Comparison of ENCODE assay signal across 37 cellular contexts in genomic region chr20:4672948-4673347, GRCh38. TPM values are rescaled to one million over a fixed set of nuclear protein-coding genes. Genes with fewer than 3 reads are reported as not detected.
"Had no signal": no experiment of that assay in that cellular context is flagged by ENCODE, and none has a peak within 500 bp of the region (broad histone marks: within the 10 kb centered on the region; RNA-seq: fewer than 3 reads in every experiment).

No MANE protein-coding gene starts in this region.

- H3K27ac Mint-ChIP-seq: activated B cell treated with CpG ODN at 0.5 μM for 24 hours; activated CD4-positive, alpha-beta memory T cell treated with anti-CD3 and anti-CD28 coated beads for 36 hours; activated CD8-positive, alpha-beta T cell treated with anti-CD3 and anti-CD28 coated beads for 36 hours; activated naive CD4-positive, alpha-beta T cell treated with anti-CD3 and anti-CD28 coated beads for 36 hours; activated naive CD8-positive, alpha-beta T cell treated with anti-CD3 and anti-CD28 coated beads for 36 hours; activated T-cell treated with anti-CD3 and anti-CD28 coated beads, Interleukin-2, amount 50 U/mL, for 72 hours; activated T-helper 1 cell treated with anti-CD3 and anti-CD28 coated beads, Interleukin-12 subunit alpha, Interleukin-12 subunit beta, Interleukin-2, Interleukin-4 antibody, amounts not matched to agents 30 ng/mL and 10 ng/mL and 1 ng/mL, durations not matched to agents 14 hours and 24 hours and 36 hours; activated T-helper 17 cell treated with anti-CD3 and anti-CD28 coated beads, Interleukin-2, amount 50 U/mL, for 72 hours; T-helper 1 cell treated with Interleukin-12 subunit alpha and Interleukin-12 subunit beta and Interleukin-4 antibody, amounts not matched to agents 30 μg/mL and 1 μg/mL, for 36 hours; T-helper 2 cell treated with Interferon-gamma antibody and Interleukin-4, amounts not matched to agents 5 μg/mL and 100 μg/mL, for 36 hours had no signal

- H3K4me3 ChIP-seq: adrenal gland, body of pancreas, breast epithelium had no signal

- H3K27me3 ChIP-seq: adrenal gland, body of pancreas, breast epithelium had no signal

- H3K27ac ChIP-seq: adrenal gland, body of pancreas, brain microvascular endothelial cell, breast epithelium, VCaP had no signal

- DNase-seq: activated B cell treated with CpG ODN at 0.5 μM for 24 hours; activated CD4-positive, alpha-beta memory T cell treated with anti-CD3 and anti-CD28 coated beads for 36 hours; activated CD4-positive, alpha-beta T cell treated with anti-CD3 and anti-CD28 coated beads, Interleukin-2, amount 50 U/mL, for 1 hour; activated CD4-positive, alpha-beta T cell treated with anti-CD3 and anti-CD28 coated beads, Interleukin-2, amount 50 U/mL, for 4 hours; activated CD4-positive, CD25-positive, alpha-beta regulatory T cell treated with anti-CD3 and anti-CD28 coated beads, Interleukin-2, amount 50 U/mL, for 72 hours; activated CD8-positive, alpha-beta memory T cell treated with anti-CD3 and anti-CD28 coated beads, Interleukin-2, amount 50 U/mL, for 4 hours; activated CD8-positive, alpha-beta T cell treated with anti-CD3 and anti-CD28 coated beads for 36 hours; activated effector memory CD4-positive, alpha-beta T cell treated with anti-CD3 and anti-CD28 coated beads, Interleukin-2, amount 50 U/mL, for 16 hours; activated gamma-delta T cell treated with Interleukin-2 at 50 U/mL for 16 hours; activated naive CD4-positive, alpha-beta T cell; activated naive CD4-positive, alpha-beta T cell treated with anti-CD3 and anti-CD28 coated beads for 36 hours; activated naive CD4-positive, alpha-beta T cell treated with anti-CD3 and anti-CD28 coated beads, Interleukin-2, amount 50 U/mL, for 16 hours; activated naive CD8-positive, alpha-beta T cell treated with anti-CD3 and anti-CD28 coated beads for 36 hours; activated T-cell treated with anti-CD3 and anti-CD28 coated beads for 4 hours; activated T-cell treated with anti-CD3 and anti-CD28 coated beads, Interleukin-2, amount 50 U/mL, for 1 hour; activated T-cell treated with anti-CD3 and anti-CD28 coated beads, Interleukin-2, amount 50 U/mL, for 4 hours; activated T-cell treated with anti-CD3 and anti-CD28 coated beads, Interleukin-2, amount 50 U/mL, for 72 hours; adrenal gland; amniotic stem cell; aorta; body of pancreas; brain microvascular endothelial cell; cerebellar nuclear complex; T-helper 1 cell; T-helper 2 cell; T-helper 9 cell had no signal

- H3K9me3 Mint-ChIP-seq: activated CD4-positive, alpha-beta memory T cell treated with anti-CD3 and anti-CD28 coated beads for 36 hours; activated CD8-positive, alpha-beta T cell treated with anti-CD3 and anti-CD28 coated beads for 36 hours; activated naive CD4-positive, alpha-beta T cell treated with anti-CD3 and anti-CD28 coated beads for 36 hours; activated naive CD4-positive, alpha-beta T cell treated with anti-CD3 and anti-CD28 coated beads, Interleukin-2, amount 50 U/mL, for 72 hours; activated T-cell treated with anti-CD3 and anti-CD28 coated beads, Interleukin-2, amount 50 U/mL, for 4 hours; activated T-helper 1 cell treated with anti-CD3 and anti-CD28 coated beads, Interleukin-12 subunit alpha, Interleukin-12 subunit beta, Interleukin-2, Interleukin-4 antibody, amounts not matched to agents 30 ng/mL and 10 ng/mL and 1 ng/mL, durations not matched to agents 14 hours and 24 hours and 36 hours; central memory CD8-positive, alpha-beta T cell; T-helper 1 cell treated with Interleukin-12 subunit alpha and Interleukin-12 subunit beta and Interleukin-4 antibody, amounts not matched to agents 30 μg/mL and 1 μg/mL, for 36 hours; T-helper 2 cell treated with Interferon-gamma antibody and Interleukin-4, amounts not matched to agents 5 μg/mL and 100 μg/mL, for 36 hours had no signal

- H3K9me3 ChIP-seq: adrenal gland, body of pancreas, breast epithelium had no signal

- H3K36me3 Mint-ChIP-seq: activated CD4-positive, alpha-beta memory T cell treated with anti-CD3 and anti-CD28 coated beads for 36 hours; activated naive CD4-positive, alpha-beta T cell treated with anti-CD3 and anti-CD28 coated beads, Interleukin-2, amount 50 U/mL, for 72 hours; activated naive CD8-positive, alpha-beta T cell treated with anti-CD3 and anti-CD28 coated beads for 36 hours had no signal

- H3K4me3 Mint-ChIP-seq: activated B cell treated with CpG ODN at 0.5 μM for 24 hours; activated CD4-positive, alpha-beta memory T cell treated with anti-CD3 and anti-CD28 coated beads for 36 hours; activated CD8-positive, alpha-beta T cell treated with anti-CD3 and anti-CD28 coated beads for 36 hours; activated naive CD4-positive, alpha-beta T cell treated with anti-CD3 and anti-CD28 coated beads for 36 hours; activated naive CD8-positive, alpha-beta T cell treated with anti-CD3 and anti-CD28 coated beads for 36 hours; activated T-cell treated with anti-CD3 and anti-CD28 coated beads, Interleukin-2, amount 50 U/mL, for 4 hours; activated T-cell treated with anti-CD3 and anti-CD28 coated beads, Interleukin-2, amount 50 U/mL, for 72 hours; activated T-helper 1 cell treated with anti-CD3 and anti-CD28 coated beads, Interleukin-12 subunit alpha, Interleukin-12 subunit beta, Interleukin-2, Interleukin-4 antibody, amounts not matched to agents 30 ng/mL and 10 ng/mL and 1 ng/mL, durations not matched to agents 14 hours and 24 hours and 36 hours; activated T-helper 17 cell treated with anti-CD3 and anti-CD28 coated beads, Interleukin-2, amount 50 U/mL, for 72 hours; central memory CD8-positive, alpha-beta T cell; T-helper 1 cell treated with Interleukin-12 subunit alpha and Interleukin-12 subunit beta and Interleukin-4 antibody, amounts not matched to agents 30 μg/mL and 1 μg/mL, for 36 hours; T-helper 2 cell treated with Interferon-gamma antibody and Interleukin-4, amounts not matched to agents 5 μg/mL and 100 μg/mL, for 36 hours had no signal

- ATAC-seq: activated CD8-positive, alpha-beta T cell treated with anti-CD3 and anti-CD28 coated beads for 36 hours; activated naive CD4-positive, alpha-beta T cell treated with anti-CD3 and anti-CD28 coated beads, Interleukin-2, amount 50 U/mL, for 72 hours; activated T-cell treated with anti-CD3 and anti-CD28 coated beads, Interleukin-2, amount 50 U/mL, for 4 hours; activated T-cell treated with anti-CD3 and anti-CD28 coated beads, Interleukin-2, amount 50 U/mL, for 72 hours; activated T-helper 17 cell treated with anti-CD3 and anti-CD28 coated beads, Interleukin-2, amount 50 U/mL, for 72 hours; body of pancreas had no signal

- H3K36me3 ChIP-seq: adrenal gland, brain microvascular endothelial cell, breast epithelium had no signal

- H3K4me1 Mint-ChIP-seq: activated B cell treated with CpG ODN at 0.5 μM for 24 hours; activated naive CD8-positive, alpha-beta T cell treated with anti-CD3 and anti-CD28 coated beads for 36 hours; central memory CD8-positive, alpha-beta T cell had no signal

- H3K27me3 Mint-ChIP-seq: activated CD4-positive, alpha-beta memory T cell treated with anti-CD3 and anti-CD28 coated beads for 36 hours; activated naive CD8-positive, alpha-beta T cell treated with anti-CD3 and anti-CD28 coated beads for 36 hours; activated T-helper 17 cell treated with anti-CD3 and anti-CD28 coated beads, Interleukin-2, amount 50 U/mL, for 72 hours had no signal

- H3K4me1 ChIP-seq: adrenal gland, body of pancreas, breast epithelium had no signal

RNA-seq across cellular contexts. Expression of gene PRND, which starts 48.8 kb away (rescaled TPM):
- total RNA-seq: activated B cell treated with CpG ODN at 0.5 μM for 24 hours; activated CD4-positive, alpha-beta memory T cell treated with anti-CD3 and anti-CD28 coated beads for 36 hours; activated CD8-positive, alpha-beta memory T cell treated with anti-CD3 and anti-CD28 coated beads for 36 hours; activated CD8-positive, alpha-beta T cell treated with anti-CD3 and anti-CD28 coated beads for 36 hours; activated naive CD4-positive, alpha-beta T cell treated with anti-CD3 and anti-CD28 coated beads for 36 hours; activated naive CD4-positive, alpha-beta T cell treated with anti-CD3 and anti-CD28 coated beads, Interleukin-2, amount 50 U/mL, for 72 hours; activated naive CD8-positive, alpha-beta T cell treated with anti-CD3 and anti-CD28 coated beads for 36 hours; activated T-cell treated with anti-CD3 and anti-CD28 coated beads, Interleukin-2, amount 50 U/mL, for 4 hours; activated T-cell treated with anti-CD3 and anti-CD28 coated beads, Interleukin-2, amount 50 U/mL, for 72 hours; activated T-helper 1 cell treated with anti-CD3 and anti-CD28 coated beads, Interleukin-12 subunit alpha, Interleukin-12 subunit beta, Interleukin-2, Interleukin-4 antibody, amounts not matched to agents 30 ng/mL and 10 ng/mL and 1 ng/mL, durations not matched to agents 14 hours and 24 hours and 36 hours; activated T-helper 17 cell treated with anti-CD3 and anti-CD28 coated beads, Interleukin-2, amount 50 U/mL, for 72 hours; adrenal gland; astrocyte; body of pancreas; breast epithelium; chondrocyte had no signal
- polyA plus RNA-seq: adrenal gland, aorta had no signal
